Comparison of ENCODE assay signal across 6 cellular contexts in the genomic region with DNA sequence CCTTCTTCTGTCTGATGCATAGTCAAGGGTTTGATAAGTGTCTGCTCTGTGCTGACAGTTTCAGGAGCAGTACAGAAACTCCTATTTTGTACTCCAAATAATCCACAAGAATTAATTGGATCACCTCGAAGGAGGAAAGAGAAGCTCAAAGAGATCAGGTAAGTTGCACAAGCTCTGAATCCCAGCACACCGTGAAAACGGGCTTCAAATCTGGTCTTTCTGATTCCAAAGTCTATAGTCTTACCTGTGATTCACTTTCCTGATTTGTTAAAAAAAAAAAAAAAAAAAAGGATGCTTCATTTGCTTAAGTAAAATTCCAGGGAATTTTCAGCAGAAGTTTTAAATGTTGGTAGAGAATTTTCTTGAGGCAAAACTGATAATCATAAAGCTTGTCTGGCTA.
"Had no signal": no experiment of that assay in that cellular context is flagged by ENCODE, and none has a peak within 500 bp of the region (broad histone marks: within the 10 kb centered on the region; RNA-seq: fewer than 3 reads in every experiment).

No MANE protein-coding gene starts in this region.

- DNase-seq: IMR-90, KBM-7, KG1 had no signal

- FAIRE-seq: HTR-8/SVneo, K562 had no signal

- ATAC-seq: K562 had no signal

- H3K27ac ChIP-seq: HL-60 had no signal

- H3K4me3 ChIP-seq: K562 had no signal
